9 cellular contexts compared by ENCODE assay signal in genomic region chr20:32672315-32672981, GRCh38.
A peak's percentile ranks its signal among the peaks of the same experiment; 100 is the strongest.
DNase-seq lines count a peak whose midpoint lies in the region; ATAC-seq and TF ChIP-seq lines count a peak whose summit lies in the region.
"Had no signal": no experiment of that assay in that cellular context is flagged by ENCODE, and none has a peak within 500 bp of the region (broad histone marks: within the 10 kb centered on the region; RNA-seq: fewer than 3 reads in every experiment).

No MANE protein-coding gene starts in this region.

- H3K9ac ChIP-seq in OCI-LY3 (ENCODE audit: low read length), result no peak overlapping the region

- H3K27me3 ChIP-seq in OCI-LY3 (ENCODE audit: low read depth, low read length), result no peaks in the 10 kb centered on the region

- H3K36me3 ChIP-seq in OCI-LY3 (replicated peaks; ENCODE audit: low read depth, low read length), result no peaks in the 10 kb centered on the region

- DNase-seq in DMS53 (lab: John Stamatoyannopoulos, UW) (peak; percentile 62), left kidney (ENCODE audit: low read depth, low spot score) (peak; percentile 29), midbrain (lab: John Stamatoyannopoulos, UW) (no peak), NCI-H128 (lab: John Stamatoyannopoulos, UW; ENCODE audit: unreplicated experiment) (no peak)
- DNase-seq: NCI-H1436 had no signal

- H2AFZ ChIP-seq in OCI-LY3 (ENCODE audit: low read depth, low read length), result peak overlapping the region; percentile 88

- peak; percentile 2 for ATAC-seq in GM21528 (IDR thresholded peaks at IDR 0.05; ENCODE audit: low FRiP score, unreplicated experiment)
- ATAC-seq in HG02623 (IDR thresholded peaks at IDR 0.05; ENCODE audit: unreplicated experiment), result no peak
- ATAC-seq in HG03139 (IDR thresholded peaks at IDR 0.05; ENCODE audit: unreplicated experiment), result no peak

- no peak overlapping the region for H3K4me3 ChIP-seq in OCI-LY3 (ENCODE audit: low read length)

- peak overlapping the region; percentile 14; the same call in 1 of the 2 replicates for H3K4me2 ChIP-seq in OCI-LY3 (ENCODE audit: low read length)

- no peaks in the 10 kb centered on the region for H4K20me1 ChIP-seq in OCI-LY3 (ENCODE audit: insufficient read depth, low read length)

- no peaks in the 10 kb centered on the region for H3K9me3 ChIP-seq in OCI-LY3 (ENCODE audit: insufficient read depth, low read length)

- no peak overlapping the region for H3K27ac ChIP-seq in OCI-LY3 (ENCODE audit: low read length)

- H3K4me1 ChIP-seq in OCI-LY3 (ENCODE audit: low read length), result peaks cover 10% of the 10 kb centered on the region

- no peaks in the 10 kb centered on the region for H3K79me2 ChIP-seq in OCI-LY3 (ENCODE audit: low read length)

- TF ChIP-seq CTCF in OCI-LY3 (IDR thresholded peaks at IDR 0.05; ENCODE audit: low read depth, low read length), result no peak

Comparison
In these comparisons a context has a peak if more than half of its experiments do, and no peak if none do; other contexts are left out.
1. DNase-seq: peak in DMS53 (single experiment) and left kidney (single experiment); none in midbrain (single experiment) and NCI-H128 (single experiment).